Comparison of ENCODE assay signal across 8 cellular contexts in genomic region chr5:5421149-5421960, GRCh38. TPM values are rescaled to one million over a fixed set of nuclear protein-coding genes. Genes with fewer than 3 reads are reported as not detected.
A peak's percentile ranks its signal among the peaks of the same experiment; 100 is the strongest.
DNase-seq lines count a peak whose midpoint lies in the region; ATAC-seq and TF ChIP-seq lines count a peak whose summit lies in the region.

No MANE protein-coding gene starts in this region.

- no peaks in the 10 kb centered on the region for H3K27me3 Mint-ChIP-seq in activated T-helper 2 cell treated with anti-CD3 and anti-CD28 coated beads, Interferon-gamma antibody, Interleukin-2, Interleukin-4, amounts not matched to agents 10 μg/mL and 5 μg/mL and 100 μg/mL, durations not matched to agents 14 hours and 24 hours and 36 hours (ENCODE audit: low read depth)

- peak overlapping the region; percentile 91 for H3K4me3 Mint-ChIP-seq in activated T-helper 2 cell treated with anti-CD3 and anti-CD28 coated beads, Interferon-gamma antibody, Interleukin-2, Interleukin-4, amounts not matched to agents 10 μg/mL and 5 μg/mL and 100 μg/mL, durations not matched to agents 14 hours and 24 hours and 36 hours (ENCODE audit: low read depth)

- peak overlapping the region; percentile 64 to 100 (median 97) for H3K27ac ChIP-seq in skin epidermis

- H3K9me3 ChIP-seq in BE2C = no peaks in the 10 kb centered on the region

- intact Hi-C loops in activated T-helper 2 cell treated with anti-CD3 and anti-CD28 coated beads, Interferon-gamma antibody, Interleukin-2, Interleukin-4, amounts not matched to agents 10 μg/mL and 5 μg/mL and 100 μg/mL, durations not matched to agents 14 hours and 24 hours and 36 hours (cut with micrococcal nuclease) = loop anchor here (5.0 kb wide), 2 partner anchors 61 to 1076 kb away; no protein-coding TSS in a partner anchor
- intact Hi-C loops in head of caudate nucleus (cut with DNase I) = loop anchor here (5.0 kb wide), 1 partner anchor 544 kb away; no protein-coding TSS in a partner anchor

- POLR2A ChIA-PET in HEK293T (lab: Yijun Ruan, JAX) = interaction anchor here (0.8 to 2.4 kb wide), 11 partner anchors 9 to 542 kb away, joined by 3 to 20 read pairs (median 5); partner anchors contain the start of gene ADAMTS16

- CTCF ChIA-PET in HEK293T (lab: Yijun Ruan, JAX) = interaction anchor here (0.8 to 1.2 kb wide), 5 partner anchors 187 to 560 kb away, joined by 3 to 4 read pairs (median 3); partner anchors contain the start of gene ADAMTS16

- peaks cover 12% of the 10 kb centered on the region for H3K4me1 Mint-ChIP-seq in activated T-helper 2 cell treated with anti-CD3 and anti-CD28 coated beads, Interferon-gamma antibody, Interleukin-2, Interleukin-4, amounts not matched to agents 10 μg/mL and 5 μg/mL and 100 μg/mL, durations not matched to agents 14 hours and 24 hours and 36 hours (ENCODE audit: low read depth)

- no peaks in the 10 kb centered on the region for H3K27me3 ChIP-seq in BE2C

- ATAC-seq in GM19035 (IDR thresholded peaks at IDR 0.05; ENCODE audit: unreplicated experiment) (peak; percentile 3), GM21526 (IDR thresholded peaks at IDR 0.05; ENCODE audit: low FRiP score, unreplicated experiment) (no peak)

- H3K27ac Mint-ChIP-seq in activated T-helper 2 cell treated with anti-CD3 and anti-CD28 coated beads, Interferon-gamma antibody, Interleukin-2, Interleukin-4, amounts not matched to agents 10 μg/mL and 5 μg/mL and 100 μg/mL, durations not matched to agents 14 hours and 24 hours and 36 hours = peak overlapping the region; percentile 90

- TF ChIP-seq CTCF in BE2C (IDR thresholded peaks at IDR 0.05; ENCODE audit: low read depth, low read length) = no peak

- H3K36me3 Mint-ChIP-seq in activated T-helper 2 cell treated with anti-CD3 and anti-CD28 coated beads, Interferon-gamma antibody, Interleukin-2, Interleukin-4, amounts not matched to agents 10 μg/mL and 5 μg/mL and 100 μg/mL, durations not matched to agents 14 hours and 24 hours and 36 hours (ENCODE audit: low read depth) = no peaks in the 10 kb centered on the region

- DNase-seq in BE2C (no peak), Kasumi-1 (lab: John Stamatoyannopoulos, UW) (peak; percentile 6 to 47), head of caudate nucleus (peak in 27 of 42 donors; percentile 2 to 49 (median 26)), HEK293T (ENCODE audit: extremely low spot score) (no peak)
- DNase-seq in activated T-helper 2 cell treated with anti-CD3 and anti-CD28 coated beads, Interferon-gamma antibody, Interleukin-2, Interleukin-4, amounts not matched to agents 10 μg/mL and 5 μg/mL and 100 μg/mL, durations not matched to agents 14 hours and 24 hours and 36 hours (ENCODE audit: low spot score) = peak; percentile 17

- H3K4me1 ChIP-seq in BE2C = no peaks in the 10 kb centered on the region

- H3K4me3 ChIP-seq in BE2C (ENCODE audit: low read depth, low read length) (peak overlapping the region; percentile 95), skin epidermis (peak overlapping the region; percentile 68 to 100 (median 99))

- no peaks in the 10 kb centered on the region for H3K36me3 ChIP-seq in BE2C

- no peaks in the 10 kb centered on the region for H3K9me3 Mint-ChIP-seq in activated T-helper 2 cell treated with anti-CD3 and anti-CD28 coated beads, Interferon-gamma antibody, Interleukin-2, Interleukin-4, amounts not matched to agents 10 μg/mL and 5 μg/mL and 100 μg/mL, durations not matched to agents 14 hours and 24 hours and 36 hours

TF ChIP-seq in HEK293T, 16 proteins besides CTCF, POLR2A, EP300 and RAD21:
- no peak for TF ChIP-seq CTBP1 (IDR thresholded peaks at IDR 0.05; ENCODE audit: borderline replicate concordance)
- TF ChIP-seq FOXA1 (IDR thresholded peaks at IDR 0.05) = no peak
- no peak for TF ChIP-seq FOXM1 (IDR thresholded peaks at IDR 0.05; ENCODE audit: borderline replicate concordance)
- no peak for TF ChIP-seq BHLHE40 (IDR thresholded peaks at IDR 0.05; ENCODE audit: borderline replicate concordance)
- TF ChIP-seq L3MBTL2 (conservative IDR thresholded peaks at IDR 0.05) = no peak
- TF ChIP-seq ZNF384 (IDR thresholded peaks at IDR 0.05) = no peak
- no peak for TF ChIP-seq SUZ12 (IDR thresholded peaks at IDR 0.05)
- no peak for TF ChIP-seq NFRKB (IDR thresholded peaks at IDR 0.05)
- no peak for TF ChIP-seq TARDBP (IDR thresholded peaks at IDR 0.05)
- TF ChIP-seq SP1 (IDR thresholded peaks at IDR 0.05) = no peak
- no peak for TF ChIP-seq PKNOX1 (IDR thresholded peaks at IDR 0.05)
- no peak for TF ChIP-seq HDGF (IDR thresholded peaks at IDR 0.05; ENCODE audit: borderline replicate concordance)
- no peak for TF ChIP-seq ARNT (IDR thresholded peaks at IDR 0.05)
- TF ChIP-seq ELF4 (IDR thresholded peaks at IDR 0.05) = no peak
- TF ChIP-seq LEF1 (IDR thresholded peaks at IDR 0.05; ENCODE audit: borderline replicate concordance) = no peak
- TF ChIP-seq FOXK2 (IDR thresholded peaks at IDR 0.05) = no peak

RNA-seq across cellular contexts. Expression of gene ICE1, which starts 1.1 kb away (rescaled TPM):
- 69.6 TPM for polyA plus RNA-seq in BE2C (2012; ENCODE audit: insufficient read depth, insufficient read length, low read depth)
- 31.8 and 33.9 TPM in 2 replicates for total RNA-seq in activated T-helper 2 cell treated with anti-CD3 and anti-CD28 coated beads, Interferon-gamma antibody, Interleukin-2, Interleukin-4, amounts not matched to agents 10 μg/mL and 5 μg/mL and 100 μg/mL, durations not matched to agents 14 hours and 24 hours and 36 hours

Comparison
In these comparisons a context has a peak if more than half of its experiments do, and no peak if none do; other contexts are left out.
1. DNase-seq: peak in Kasumi-1 (2 of 2), activated T-helper 2 cell treated with anti-CD3 and anti-CD28 coated beads, Interferon-gamma antibody, Interleukin-2, Interleukin-4, amounts not matched to agents 10 μg/mL and 5 μg/mL and 100 μg/mL, durations not matched to agents 14 hours and 24 hours and 36 hours (single experiment) and head of caudate nucleus (27 of 42); none in BE2C (single experiment) and HEK293T (single experiment).